11 cellular contexts compared by ENCODE assay signal in the genomic region with DNA sequence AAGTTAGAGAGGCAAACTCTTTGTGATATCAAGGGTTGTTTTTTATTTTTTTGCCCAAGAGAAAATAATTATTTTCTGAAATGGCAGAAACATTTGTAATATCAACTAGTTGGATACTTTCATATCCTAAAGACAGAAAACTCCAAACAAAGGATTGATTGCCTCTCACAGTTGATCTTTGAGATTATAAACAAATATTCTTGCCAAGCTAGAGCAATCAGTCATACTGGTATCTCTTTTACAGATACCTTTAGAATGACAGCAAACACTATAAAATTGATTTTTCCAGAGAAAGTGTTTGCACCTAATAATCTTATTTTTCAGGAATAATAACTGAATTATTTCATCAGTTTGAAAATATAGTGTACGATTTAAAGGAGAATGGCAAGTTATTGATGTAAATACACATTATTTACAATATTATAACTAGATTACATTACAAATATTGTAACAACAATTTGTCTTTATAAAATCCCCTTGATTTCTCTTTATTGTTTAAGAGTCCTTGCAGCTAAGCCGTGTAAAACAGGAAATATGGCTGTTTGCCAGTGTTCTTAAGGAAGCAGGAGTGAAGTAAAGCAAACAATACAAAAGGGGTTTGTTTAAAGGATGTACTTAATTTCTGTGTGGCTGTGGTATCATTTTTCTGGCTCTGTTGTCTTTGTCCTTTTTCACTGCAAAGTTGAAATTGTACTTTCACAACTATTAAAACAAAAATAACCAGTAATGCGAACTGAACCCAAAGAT. TPM values are rescaled to one million over a fixed set of nuclear protein-coding genes. Genes with fewer than 3 reads are reported as not detected.
DNase-seq lines count a peak whose midpoint lies in the region; ATAC-seq and TF ChIP-seq lines count a peak whose summit lies in the region.
"Had no signal": no experiment of that assay in that cellular context is flagged by ENCODE, and none has a peak within 500 bp of the region (broad histone marks: within the 10 kb centered on the region; RNA-seq: fewer than 3 reads in every experiment).

No MANE protein-coding gene starts in this region.

- H3K27ac ChIP-seq in mammary epithelial cell (ENCODE audit: insufficient read depth, low read depth, low read length), result peak overlapping the region; percentile 36

- no peak for TF ChIP-seq CTCF in mammary epithelial cell (conservative IDR thresholded peaks at IDR 0.05 in 1 of 2, IDR thresholded peaks at IDR 0.05 in 1 of 2; ENCODE audit: extremely low read depth in 1 of 2, insufficient read depth in 1 of 2, low read depth in 1 of 2, low read length in 2 of 2)

- no peaks in the 10 kb centered on the region for H4K20me1 ChIP-seq in mammary epithelial cell (ENCODE audit: insufficient read depth, low read length)

- CTCF ChIA-PET in mammary epithelial cell (lab: Charles Lee; ENCODE audit: low non-redundant PET), result interaction anchor here (0.6 kb wide), 1 partner anchor 291 kb away, joined by 7 read pairs; no protein-coding TSS in a partner anchor

- peaks cover 21% of the 10 kb centered on the region for H3K4me1 ChIP-seq in mammary epithelial cell (ENCODE audit: insufficient read depth, low read length)

- DNase-seq in DMS153 (lab: John Stamatoyannopoulos, UW) (peak; percentile 53), NCI-H1417 treated with DMSO at 0.1 percent for 48 hours (lab: John Stamatoyannopoulos, UW) (peak; percentile 35), mammary epithelial cell (peak; percentile 50), lung microvascular endothelial cell (ENCODE audit: low read depth in 2 of 2) (peak; percentile 39 to 95), NCI-H128 (lab: John Stamatoyannopoulos, UW; ENCODE audit: unreplicated experiment) (no peak)
- DNase-seq: activated naive CD8-positive, alpha-beta T cell treated with anti-CD3 and anti-CD28 coated beads, Interleukin-2, amount 10 ng/mL, durations not matched to agents 7 days and 5 days; islet precursor cell; T-cell had no signal

- peak overlapping the region in 1 of 3 experiments; percentile 20 for H3K4me3 ChIP-seq in mammary epithelial cell (replicated peaks in 1 of 3; ENCODE audit: insufficient read depth in 1 of 3, low read depth in 2 of 3, low read length in 3 of 3)

- WGBS in mammary epithelial cell (ENCODE audit: low coverage, missing lambda C conversion rate), result 62% methylated on average over 3 of the region's 3 CpGs

- no peak for ATAC-seq in GM19467 (IDR thresholded peaks at IDR 0.05; ENCODE audit: unreplicated experiment)
- ATAC-seq in HG03025 (IDR thresholded peaks at IDR 0.05; ENCODE audit: low FRiP score, unreplicated experiment), result no peak
- ATAC-seq in HG03442 (IDR thresholded peaks at IDR 0.05; ENCODE audit: unreplicated experiment), result no peak
- ATAC-seq: T-cell had no signal

- in situ Hi-C loops in mammary epithelial cell (cut with MboI; ENCODE audit: low sequenced_read_pairs in 2 of 2), result loop anchor here (5.0 to 25.0 kb wide), 3 partner anchors 140 to 292 kb away; no protein-coding TSS in a partner anchor

- intact Hi-C loops in mammary epithelial cell (cut with micrococcal nuclease), result loop anchor here (5.0 kb wide), 1 partner anchor 242 kb away; the partner anchor contains the start of gene ARHGAP22

- dilution Hi-C loops in mammary epithelial cell (cut with HindIII; ENCODE audit: low sequenced_read_pairs), result no loop called here

- no peaks in the 10 kb centered on the region for H3K36me3 ChIP-seq in mammary epithelial cell (ENCODE audit: insufficient read depth, low read length)

- H3K9ac ChIP-seq in mammary epithelial cell (ENCODE audit: insufficient read depth, low read length), result no peak overlapping the region

- H3K79me2 ChIP-seq in mammary epithelial cell (ENCODE audit: insufficient read depth, low read length), result peaks cover 53% of the 10 kb centered on the region

- H3K9me3 ChIP-seq in mammary epithelial cell (replicated peaks; ENCODE audit: insufficient read depth, low read length), result no peaks in the 10 kb centered on the region

- no peaks in the 10 kb centered on the region for H3K27me3 ChIP-seq in mammary epithelial cell (ENCODE audit: insufficient read depth, low read length)

- H3K4me2 ChIP-seq in mammary epithelial cell (ENCODE audit: insufficient read depth, low read depth, low read length), result peak overlapping the region; percentile 64

- no peak overlapping the region for H2AFZ ChIP-seq in mammary epithelial cell (ENCODE audit: low read depth, low read length)

- BruUV-seq in mammary epithelial cell (replicated peaks; lab: Mats Ljungman, UMichigan), result no TSS peak

RNA-seq across cellular contexts. Expression of gene MAPK8, which starts 58.4 kb away (rescaled TPM):
- 10 to 100 TPM; 38.6 to 50.8 TPM for total RNA-seq in mammary epithelial cell
- 19.2 TPM for polyA plus RNA-seq in mammary epithelial cell
- polyA minus RNA-seq in mammary epithelial cell, result 38.3 TPM
- total RNA-seq in lung microvascular endothelial cell, result 24.0 and 37.3 TPM in 2 replicates
